14 cellular contexts compared by ENCODE assay signal in the genomic region with DNA sequence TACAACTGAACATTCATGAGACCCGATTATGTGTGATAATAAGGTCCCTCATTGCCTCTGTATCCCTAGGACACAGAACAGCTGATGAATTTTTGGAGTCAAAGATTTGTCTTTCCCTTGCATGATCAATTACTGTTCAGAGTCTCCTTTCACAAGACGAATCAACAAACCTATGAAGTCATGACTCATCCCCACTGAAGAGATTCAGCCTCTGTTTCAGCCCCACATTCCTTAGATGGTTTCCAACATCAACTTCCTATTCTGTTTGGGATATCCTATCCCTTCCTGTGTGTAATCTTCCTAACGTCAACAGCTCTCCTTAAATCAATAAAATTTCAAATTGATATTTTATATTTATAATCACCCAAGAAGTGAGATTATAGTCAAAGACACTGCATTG.
DNase-seq lines count a peak whose midpoint lies in the region; ATAC-seq, FAIRE-seq and TF ChIP-seq lines count a peak whose summit lies in the region.
"Had no signal": no experiment of that assay in that cellular context is flagged by ENCODE, and none has a peak within 500 bp of the region (broad histone marks: within the 10 kb centered on the region; RNA-seq: fewer than 3 reads in every experiment).

No MANE protein-coding gene starts in this region.

- H3K79me2 ChIP-seq in H1 (ENCODE audit: control insufficient read depth in 1 of 2, insufficient read depth in 2 of 2, low read length in 2 of 2) = no peaks in the 10 kb centered on the region
- H3K79me2 ChIP-seq in HepG2 (ENCODE audit: insufficient read depth, low read length) = no peaks in the 10 kb centered on the region

- H4K91ac ChIP-seq in H1 (replicated peaks; ENCODE audit: insufficient read length, low read length) = no peak overlapping the region

- no peaks in the 10 kb centered on the region for H3K79me1 ChIP-seq in H1 (ENCODE audit: low read depth, low read length)

- FAIRE-seq in H1 (lab: Jason Lieb, UNC) (no peak), HepG2 (lab: Jason Lieb, UNC) (no peak)

- no peaks in the 10 kb centered on the region for H4K20me1 ChIP-seq in H1 (replicated peaks in 1 of 2; ENCODE audit: control insufficient read depth in 1 of 2, insufficient read depth in 2 of 2, low read length in 2 of 2)
- H4K20me1 ChIP-seq in HepG2 (ENCODE audit: insufficient read depth, low read length) = no peaks in the 10 kb centered on the region
- H4K20me1 ChIP-seq: BLaER1 treated with 17β-estradiol and CSF1 and Interleukin-3, amounts not matched to agents 10 nM and 100 nM had no signal

- no peak overlapping the region for H3K4me2 ChIP-seq in H1 (ENCODE audit: insufficient read depth in 1 of 2, low read depth in 2 of 2, low read length in 2 of 2)
- H3K4me2 ChIP-seq in HepG2 (ENCODE audit: low read depth, low read length) = no peak overlapping the region
- H3K4me2 ChIP-seq: BLaER1 treated with 17β-estradiol and CSF1 and Interleukin-3, amounts not matched to agents 10 nM and 100 nM had no signal

- TF ChIP-seq CTCF in AG10803 (conservative IDR thresholded peaks at IDR 0.05; ENCODE audit: low read length) = no peak
- TF ChIP-seq CTCF in H1 (IDR thresholded peaks at IDR 0.05; ENCODE audit: control extremely low read depth in 1 of 3, insufficient read depth in 1 of 3, low read depth in 1 of 3, low read length in 3 of 3) = no peak
- TF ChIP-seq CTCF in HepG2 (CRISPR knock-in tag; IDR thresholded peaks at IDR 0.05) = no peak
- TF ChIP-seq CTCF in dorsolateral prefrontal cortex (IDR thresholded peaks at IDR 0.05 in 54 of 56, conservative IDR thresholded peaks at IDR 0.05 in 2 of 56; ENCODE audit: low read depth in 1 of 56, partially characterized antibody in 56 of 56) = no peak
- TF ChIP-seq CTCF in CD8-positive, alpha-beta T cell (IDR thresholded peaks at IDR 0.05) = no peak

- H2BK12ac ChIP-seq in H1 (ENCODE audit: low read depth, low read length) = no peak overlapping the region

- H4K8ac ChIP-seq in H1 (ENCODE audit: extremely low read depth, insufficient read depth, low read length) = no peak overlapping the region

- CTCF ChIA-PET in H1 (lab: Charles Lee; ENCODE audit: partially characterized antibody) (no interaction called here), HepG2 (lab: Yijun Ruan, JAX; ENCODE audit: low intra/inter-chr PET ratio, low total read pairs) (no interaction called here)
- CTCF ChIA-PET in CD8-positive, alpha-beta T cell (lab: Charles Lee) = no interaction called here

- H2BK120ac ChIP-seq in H1 (replicated peaks; ENCODE audit: low read depth, low read length) = no peak overlapping the region

- H3K27ac Mint-ChIP-seq in CD8-positive, alpha-beta T cell = no peak overlapping the region
- H3K27ac Mint-ChIP-seq: activated CD8-positive, alpha-beta T cell treated with anti-CD3 and anti-CD28 coated beads, Interleukin-2, amount 10 ng/mL, durations not matched to agents 7 days and 5 days; activated naive CD4-positive, alpha-beta T cell treated with anti-CD3 and anti-CD28 coated beads, Interleukin-2, amount 10 ng/mL, durations not matched to agents 7 days and 5 days; stimulated activated effector memory CD8-positive, alpha-beta T cell treated with anti-CD3 and anti-CD28 coated beads, Interleukin-12 subunit alpha, Interleukin-12 subunit beta, amount 100 ng/mL, for 72 hours had no signal

- POLR2A ChIA-PET in H1 (lab: Charles Lee; ENCODE audit: partially characterized antibody) = no interaction called here
- POLR2A ChIA-PET in HepG2 (lab: Yijun Ruan, JAX) = no interaction called here
- POLR2A ChIA-PET in CD8-positive, alpha-beta T cell (lab: Charles Lee) = no interaction called here

- H2BK20ac ChIP-seq in H1 (ENCODE audit: low read length) = no peak overlapping the region

- BruUV-seq in HepG2 (replicated peaks; lab: Mats Ljungman, UMichigan) = no TSS peak

- H2BK15ac ChIP-seq in H1 (ENCODE audit: low read length) = no peak overlapping the region

- H3K4me1 Mint-ChIP-seq in CD8-positive, alpha-beta T cell (ENCODE audit: low read depth) = no peaks in the 10 kb centered on the region
- H3K4me1 Mint-ChIP-seq: activated naive CD4-positive, alpha-beta T cell treated with anti-CD3 and anti-CD28 coated beads, Interleukin-2, amount 10 ng/mL, durations not matched to agents 7 days and 5 days; stimulated activated effector memory CD8-positive, alpha-beta T cell treated with anti-CD3 and anti-CD28 coated beads, Interleukin-12 subunit alpha, Interleukin-12 subunit beta, amount 100 ng/mL, for 72 hours had no signal

- H3K4me3 ChIP-seq in AG10803 (ENCODE audit: low read length) = no peak overlapping the region
- H3K4me3 ChIP-seq in MG63 = no peak overlapping the region
- no peak overlapping the region for H3K4me3 ChIP-seq in H1 (ENCODE audit: extremely low read depth in 1 of 4, insufficient read depth in 2 of 4, low read depth in 3 of 4, low read length in 4 of 4)
- H3K4me3 ChIP-seq in HepG2 (replicated peaks in 1 of 3; ENCODE audit: insufficient read depth in 1 of 3, low read depth in 2 of 3, low read length in 3 of 3) = no peak overlapping the region
- H3K4me3 ChIP-seq in dorsolateral prefrontal cortex = no peak overlapping the region
- H3K4me3 ChIP-seq in CD8-positive, alpha-beta T cell (ENCODE audit: low read depth, low read length) = no peak overlapping the region
- H3K4me3 ChIP-seq: BLaER1 treated with 17β-estradiol and CSF1 and Interleukin-3, amounts not matched to agents 10 nM and 100 nM had no signal

- peaks cover 5% of the 10 kb centered on the region for H3K9me3 Mint-ChIP-seq in CD8-positive, alpha-beta T cell
- H3K9me3 Mint-ChIP-seq: activated naive CD4-positive, alpha-beta T cell treated with anti-CD3 and anti-CD28 coated beads, Interleukin-2, amount 10 ng/mL, durations not matched to agents 7 days and 5 days had no signal

- TF ChIP-seq EP300 in H1 (IDR thresholded peaks at IDR 0.05; ENCODE audit: borderline replicate concordance in 1 of 2, low read depth in 2 of 2, low read length in 2 of 2) = no peak
- TF ChIP-seq EP300 in HepG2 (IDR thresholded peaks at IDR 0.05; ENCODE audit: low read depth in 2 of 2, low read length in 2 of 2) = no peak
- TF ChIP-seq EP300 in HepG2 (CRISPR knock-in tag; IDR thresholded peaks at IDR 0.05; ENCODE audit: borderline replicate concordance) = no peak

- no peak overlapping the region for H4K5ac ChIP-seq in H1 (ENCODE audit: insufficient read length, low read depth, low read length)

- H2AK5ac ChIP-seq in H1 (ENCODE audit: low read depth, low read length) = no peak overlapping the region

- ATAC-seq in HepG2 (peak; percentile 71), GM21526 (IDR thresholded peaks at IDR 0.05; ENCODE audit: low FRiP score, unreplicated experiment) (no peak)
- ATAC-seq in CD8-positive, alpha-beta T cell = no peak
- ATAC-seq: activated CD8-positive, alpha-beta T cell treated with anti-CD3 and anti-CD28 coated beads, Interleukin-2, amount 10 ng/mL, durations not matched to agents 7 days and 5 days; stimulated activated effector memory CD8-positive, alpha-beta T cell treated with anti-CD3 and anti-CD28 coated beads, Interleukin-12 subunit alpha, Interleukin-12 subunit beta, amount 100 ng/mL, for 72 hours had no signal

- H3K9me3 ChIP-seq in MG63 (peaks cover 21% of the 10 kb centered on the region), H1 (ENCODE audit: insufficient read depth in 2 of 2, low read depth in 1 of 2, low read length in 1 of 2) (no peaks in the 10 kb centered on the region), HepG2 (ENCODE audit: low read length) (no peaks in the 10 kb centered on the region)
- H3K9me3 ChIP-seq in CD8-positive, alpha-beta T cell (ENCODE audit: low read length) = no peaks in the 10 kb centered on the region
- H3K9me3 ChIP-seq: BLaER1 treated with 17β-estradiol and CSF1 and Interleukin-3, amounts not matched to agents 10 nM and 100 nM had no signal

- H3K4ac ChIP-seq in H1 (replicated peaks; ENCODE audit: insufficient read length, low read depth, low read length) = no peak overlapping the region

- no peaks in the 10 kb centered on the region; the same call in 1 of the 2 replicates for H3K23me2 ChIP-seq in H1 (ENCODE audit: low read depth, low read length)

- H3K27me3 ChIP-seq in MG63 (no peaks in the 10 kb centered on the region), H1 (replicated peaks in 1 of 4; ENCODE audit: control insufficient read depth in 3 of 4, extremely low read depth in 1 of 4, insufficient read depth in 3 of 4, low read length in 3 of 4) (no peaks in the 10 kb centered on the region), HepG2 (ENCODE audit: control insufficient read depth in 1 of 2, insufficient read depth in 2 of 2, low read length in 2 of 2) (no peaks in the 10 kb centered on the region), dorsolateral prefrontal cortex (no peaks in the 10 kb centered on the region)
- no peaks in the 10 kb centered on the region for H3K27me3 ChIP-seq in CD8-positive, alpha-beta T cell (ENCODE audit: insufficient read depth, low read length)
- H3K27me3 ChIP-seq: BLaER1 treated with 17β-estradiol and CSF1 and Interleukin-3, amounts not matched to agents 10 nM and 100 nM had no signal

- intact Hi-C loops in HepG2 (cut with micrococcal nuclease; ENCODE audit: unreplicated experiment) (no loop called here), dorsolateral prefrontal cortex (cut with DNase I) (no loop called here)
- intact Hi-C loops in CD8-positive, alpha-beta T cell (cut with DNase I, micrococcal nuclease) = no loop called here

- H3K4me1 ChIP-seq in H1 (replicated peaks in 1 of 4; ENCODE audit: control insufficient read depth in 3 of 4, insufficient read depth in 4 of 4, low read length in 3 of 4) (no peaks in the 10 kb centered on the region), HepG2 (ENCODE audit: insufficient read depth, low read length) (no peaks in the 10 kb centered on the region)
- H3K4me1 ChIP-seq in CD8-positive, alpha-beta T cell (ENCODE audit: insufficient read depth, low read length) = no peaks in the 10 kb centered on the region
- H3K4me1 ChIP-seq: BLaER1 treated with 17β-estradiol and CSF1 and Interleukin-3, amounts not matched to agents 10 nM and 100 nM had no signal

- no peak overlapping the region for H3K4me3 Mint-ChIP-seq in CD8-positive, alpha-beta T cell
- H3K4me3 Mint-ChIP-seq: activated CD8-positive, alpha-beta T cell treated with anti-CD3 and anti-CD28 coated beads, Interleukin-2, amount 10 ng/mL, durations not matched to agents 7 days and 5 days; activated naive CD4-positive, alpha-beta T cell treated with anti-CD3 and anti-CD28 coated beads, Interleukin-2, amount 10 ng/mL, durations not matched to agents 7 days and 5 days; stimulated activated effector memory CD8-positive, alpha-beta T cell treated with anti-CD3 and anti-CD28 coated beads, Interleukin-12 subunit alpha, Interleukin-12 subunit beta, amount 100 ng/mL, for 72 hours had no signal

- no peak overlapping the region for H3K56ac ChIP-seq in H1 (replicated peaks; ENCODE audit: insufficient read length, low read depth, low read length)

- TF ChIP-seq POLR2A in H1 (IDR thresholded peaks at IDR 0.05; ENCODE audit: control extremely low read depth in 1 of 2, low read depth in 2 of 2, low read length in 2 of 2) (no peak), HepG2 (IDR thresholded peaks at IDR 0.05; ENCODE audit: insufficient read depth in 1 of 2, low read depth in 2 of 2, low read length in 2 of 2) (no peak)

- TF ChIP-seq RAD21 in H1 (IDR thresholded peaks at IDR 0.05 in 1 of 2, conservative IDR thresholded peaks at IDR 0.05 in 1 of 2; ENCODE audit: low read depth in 2 of 2, low read length in 2 of 2) = no peak
- no peak for TF ChIP-seq RAD21 in HepG2 (CRISPR knock-in tag; IDR thresholded peaks at IDR 0.05)

- in situ Hi-C loops in HepG2 (cut with HindIII; ENCODE audit: extremely low pct_ligation_motif_present, low pct_unique_long_range_greater_than_20kb) = no loop called here

- peak; percentile 60 for DNase-seq in AG10803 (ENCODE audit: low read depth)
- peak; percentile 21 for DNase-seq in MG63
- DNase-seq in H1 (ENCODE audit: low read depth in 1 of 2, low spot score in 2 of 2) = no peak
- DNase-seq in HepG2 (ENCODE audit: low spot score) = peak; percentile 38
- no peak for DNase-seq in dorsolateral prefrontal cortex
- no peak for DNase-seq in CD8-positive, alpha-beta T cell
- DNase-seq in Kasumi-1 (lab: John Stamatoyannopoulos, UW) = no peak
- DNase-seq: activated CD8-positive, alpha-beta T cell treated with anti-CD3 and anti-CD28 coated beads, Interleukin-2, amount 10 ng/mL, durations not matched to agents 7 days and 5 days; activated naive CD4-positive, alpha-beta T cell treated with anti-CD3 and anti-CD28 coated beads, Interleukin-2, amount 10 ng/mL, durations not matched to agents 7 days and 5 days; head of caudate nucleus; posterior cingulate gyrus had no signal

- no peaks in the 10 kb centered on the region for H3K36me3 Mint-ChIP-seq in CD8-positive, alpha-beta T cell
- H3K36me3 Mint-ChIP-seq: activated naive CD4-positive, alpha-beta T cell treated with anti-CD3 and anti-CD28 coated beads, Interleukin-2, amount 10 ng/mL, durations not matched to agents 7 days and 5 days; stimulated activated effector memory CD8-positive, alpha-beta T cell treated with anti-CD3 and anti-CD28 coated beads, Interleukin-12 subunit alpha, Interleukin-12 subunit beta, amount 100 ng/mL, for 72 hours had no signal

- no peak overlapping the region for H3K14ac ChIP-seq in H1 (ENCODE audit: insufficient read length)

- H3K23ac ChIP-seq in H1 (ENCODE audit: insufficient read length) = no peak overlapping the region

- H3K27ac ChIP-seq in H1 (ENCODE audit: low read depth, low read length) (no peak overlapping the region), HepG2 (ENCODE audit: extremely low read length, insufficient read depth, low read length) (no peak overlapping the region), dorsolateral prefrontal cortex (no peak overlapping the region)
- no peak overlapping the region for H3K27ac ChIP-seq in CD8-positive, alpha-beta T cell (ENCODE audit: low read depth, low read length)
- H3K27ac ChIP-seq: BLaER1 treated with 17β-estradiol and CSF1 and Interleukin-3, amounts not matched to agents 10 nM and 100 nM had no signal

- H3K36me3 ChIP-seq in MG63 (no peaks in the 10 kb centered on the region), H1 (ENCODE audit: control insufficient read depth in 2 of 4, insufficient read depth in 4 of 4, low read length in 3 of 4) (no peaks in the 10 kb centered on the region), HepG2 (replicated peaks in 1 of 2; ENCODE audit: control insufficient read depth in 1 of 2, insufficient read depth in 2 of 2, low read length in 2 of 2) (no peaks in the 10 kb centered on the region)
- H3K36me3 ChIP-seq in CD8-positive, alpha-beta T cell (ENCODE audit: insufficient read depth, low read length) = no peaks in the 10 kb centered on the region
- H3K36me3 ChIP-seq: BLaER1 treated with 17β-estradiol and CSF1 and Interleukin-3, amounts not matched to agents 10 nM and 100 nM had no signal

- WGBS in H1 (ENCODE audit: extremely low coverage in 1 of 2, insufficient coverage in 1 of 2, insufficient read length in 1 of 2, insufficient replicate concordance in 2 of 2, low coverage in 1 of 2, low lambda C conversion rate in 2 of 2, missing lambda C conversion rate in 1 of 2), 2 experiments = 57% methylated on average over 3 of the region's 3 CpGs; no CpG with 5 or more reads in 1 of the 2 experiments
- WGBS in HepG2 (ENCODE audit: low lambda C conversion rate) = 0% methylated on average over 3 of the region's 3 CpGs

- H2BK5ac ChIP-seq in H1 (ENCODE audit: low read depth, low read length) = no peak overlapping the region

- H3K9ac ChIP-seq in H1 (replicated peaks in 1 of 4; ENCODE audit: extremely low read depth in 1 of 4, low read depth in 3 of 4, low read length in 3 of 4) (no peak overlapping the region), HepG2 (ENCODE audit: insufficient read depth, low read depth, low read length) (no peak overlapping the region)
- H3K9ac ChIP-seq: BLaER1 treated with 17β-estradiol and CSF1 and Interleukin-3, amounts not matched to agents 10 nM and 100 nM had no signal

- no peak overlapping the region for H3K18ac ChIP-seq in H1 (ENCODE audit: extremely low read depth, low read length)

- no peaks in the 10 kb centered on the region for H3K27me3 Mint-ChIP-seq in CD8-positive, alpha-beta T cell (ENCODE audit: low read depth)
- H3K27me3 Mint-ChIP-seq: activated naive CD4-positive, alpha-beta T cell treated with anti-CD3 and anti-CD28 coated beads, Interleukin-2, amount 10 ng/mL, durations not matched to agents 7 days and 5 days had no signal

- H2AFZ ChIP-seq in H1 (ENCODE audit: low read length) (no peak overlapping the region), HepG2 (ENCODE audit: low read length) (no peak overlapping the region)

Comparison
In these comparisons a context has a peak if more than half of its experiments do, and no peak if none do; other contexts are left out.
1. DNase-seq: peak in AG10803 (single experiment), MG63 (single experiment) and HepG2 (single experiment); none in H1 (0 of 2), dorsolateral prefrontal cortex (0 of 10), CD8-positive, alpha-beta T cell (0 of 7) and Kasumi-1 (0 of 2).